8 cellular contexts compared by ENCODE assay signal in the genomic region with DNA sequence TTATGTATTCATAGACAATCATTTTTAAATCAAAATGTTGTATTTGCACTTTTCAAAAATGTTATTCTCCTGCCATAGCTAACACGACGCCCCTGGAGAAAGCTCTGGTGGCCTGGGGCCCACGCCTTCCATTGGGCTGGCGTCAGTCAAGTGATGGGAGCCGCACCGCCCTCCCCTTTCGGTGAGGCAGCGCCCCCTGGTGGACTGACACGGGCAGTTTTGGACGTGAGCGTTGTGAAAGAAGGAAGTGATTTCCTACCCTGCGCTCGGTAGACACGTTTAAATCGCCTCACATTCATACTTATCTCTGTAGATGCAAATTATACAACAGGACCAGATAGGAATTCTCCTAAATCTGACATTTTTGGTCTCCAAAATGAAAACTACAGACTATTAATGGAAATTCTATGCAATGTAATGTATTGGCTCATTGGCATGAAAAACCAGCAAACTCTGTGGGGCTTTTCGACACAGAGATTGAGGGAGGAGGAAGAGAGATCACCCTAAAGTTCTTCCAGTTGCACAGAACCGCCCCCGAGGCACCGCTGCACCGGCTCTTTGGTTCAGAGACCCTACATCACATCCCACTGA.
DNase-seq lines count a peak whose midpoint lies in the region; ATAC-seq and TF ChIP-seq lines count a peak whose summit lies in the region.

No MANE protein-coding gene starts in this region.

- DNase-seq in activated CD4-positive, alpha-beta T cell treated with anti-CD3 and anti-CD28 coated beads for 24 hours (ENCODE audit: low read depth in 2 of 2): peak; percentile 16 to 34
- no peak for DNase-seq in activated CD4-positive, alpha-beta T cell treated with anti-CD3 and anti-CD28 coated beads, Interleukin-2, amount 50 U/mL, for 4 hours
- DNase-seq in NCI-H128 (lab: John Stamatoyannopoulos, UW; ENCODE audit: unreplicated experiment): peak; percentile 28
- DNase-seq in activated CD8-positive, alpha-beta memory T cell treated with anti-CD3 and anti-CD28 coated beads, Interleukin-2, amount 10 ng/mL, durations not matched to agents 7 days and 5 days: peak; percentile 63
- DNase-seq in heart left ventricle: peak; percentile 40 to 70 (median 50)
- peak; percentile 77 for DNase-seq in sciatic nerve (ENCODE audit: low spot score)
- DNase-seq in mesenteric fat pad (ENCODE audit: low spot score): no peak

- peak; percentile 61 to 87 (median 74) for TF ChIP-seq CTCF in heart left ventricle (IDR thresholded peaks at IDR 0.05)

- no peaks in the 10 kb centered on the region for H3K36me3 Mint-ChIP-seq in activated CD8-positive, alpha-beta memory T cell treated with anti-CD3 and anti-CD28 coated beads, Interleukin-2, amount 10 ng/mL, durations not matched to agents 7 days and 5 days

- H3K27me3 ChIP-seq in heart left ventricle: no peaks in the 10 kb centered on the region

- H3K36me3 ChIP-seq in heart left ventricle: no peaks in the 10 kb centered on the region

- H3K9me3 Mint-ChIP-seq in activated CD8-positive, alpha-beta memory T cell treated with anti-CD3 and anti-CD28 coated beads, Interleukin-2, amount 10 ng/mL, durations not matched to agents 7 days and 5 days (ENCODE audit: low read depth): peaks cover 2% of the 10 kb centered on the region

- ATAC-seq in HG02610 (IDR thresholded peaks at IDR 0.05; ENCODE audit: unreplicated experiment) (peak; percentile 97), heart left ventricle (peak in 3 of 4 donors; percentile 70 to 84 (median 79)), sciatic nerve (peak; percentile 63)
- ATAC-seq in activated CD8-positive, alpha-beta memory T cell treated with anti-CD3 and anti-CD28 coated beads, Interleukin-2, amount 10 ng/mL, durations not matched to agents 7 days and 5 days: peak; percentile 67

- H3K4me3 Mint-ChIP-seq in activated CD8-positive, alpha-beta memory T cell treated with anti-CD3 and anti-CD28 coated beads, Interleukin-2, amount 10 ng/mL, durations not matched to agents 7 days and 5 days: no peak overlapping the region

- no peak overlapping the region for H3K4me3 ChIP-seq in heart left ventricle

- no peak overlapping the region for H3K27ac ChIP-seq in heart left ventricle

- TF ChIP-seq POLR2A in heart left ventricle (IDR thresholded peaks at IDR 0.05): no peak

- H3K4me1 Mint-ChIP-seq in activated CD8-positive, alpha-beta memory T cell treated with anti-CD3 and anti-CD28 coated beads, Interleukin-2, amount 10 ng/mL, durations not matched to agents 7 days and 5 days: peaks cover 1% of the 10 kb centered on the region

- CTCF ChIA-PET in activated CD8-positive, alpha-beta memory T cell treated with anti-CD3 and anti-CD28 coated beads, Interleukin-2, amount 10 ng/mL, durations not matched to agents 7 days and 5 days (lab: Charles Lee): interaction anchor here (1.2 kb wide), 1 partner anchor 1407 kb away, joined by 4 read pairs; no protein-coding TSS in a partner anchor

- H3K4me1 ChIP-seq in heart left ventricle: peaks cover 0 to 4% (median 0%) of the 10 kb centered on the region in 12 donors

- no peaks in the 10 kb centered on the region for H3K9me3 ChIP-seq in heart left ventricle

- no peak overlapping the region for H3K27ac Mint-ChIP-seq in activated CD8-positive, alpha-beta memory T cell treated with anti-CD3 and anti-CD28 coated beads, Interleukin-2, amount 10 ng/mL, durations not matched to agents 7 days and 5 days

- intact Hi-C loops in heart left ventricle (cut with DNase I): loop anchor here in 6 of 10 donors (1.0 to 10.0 kb wide), 6 partner anchors 374 to 1411 kb away; no protein-coding TSS in a partner anchor
- intact Hi-C loops in sciatic nerve (cut with DNase I): no loop called here

- WGBS in heart left ventricle, 4 donors: 15 to 21% (median 17%) methylated on average over 20 of the region's 20 CpGs

- H3K27me3 Mint-ChIP-seq in activated CD8-positive, alpha-beta memory T cell treated with anti-CD3 and anti-CD28 coated beads, Interleukin-2, amount 10 ng/mL, durations not matched to agents 7 days and 5 days: no peaks in the 10 kb centered on the region

Comparison
In these comparisons a context has a peak if more than half of its experiments do, and no peak if none do; other contexts are left out.
1. DNase-seq: peak in activated CD4-positive, alpha-beta T cell treated with anti-CD3 and anti-CD28 coated beads for 24 hours (2 of 2), NCI-H128 (single experiment), activated CD8-positive, alpha-beta memory T cell treated with anti-CD3 and anti-CD28 coated beads, Interleukin-2, amount 10 ng/mL, durations not matched to agents 7 days and 5 days (single experiment), heart left ventricle (5 of 5) and sciatic nerve (single experiment); none in activated CD4-positive, alpha-beta T cell treated with anti-CD3 and anti-CD28 coated beads, Interleukin-2, amount 50 U/mL, for 4 hours (0 of 2) and mesenteric fat pad (single experiment).
2. Peak in every context shown above with its lines, with median percentiles within 50 percentile points of each other: ATAC-seq.